Comparison of ENCODE assay signal across 8 cellular contexts in the genomic region with DNA sequence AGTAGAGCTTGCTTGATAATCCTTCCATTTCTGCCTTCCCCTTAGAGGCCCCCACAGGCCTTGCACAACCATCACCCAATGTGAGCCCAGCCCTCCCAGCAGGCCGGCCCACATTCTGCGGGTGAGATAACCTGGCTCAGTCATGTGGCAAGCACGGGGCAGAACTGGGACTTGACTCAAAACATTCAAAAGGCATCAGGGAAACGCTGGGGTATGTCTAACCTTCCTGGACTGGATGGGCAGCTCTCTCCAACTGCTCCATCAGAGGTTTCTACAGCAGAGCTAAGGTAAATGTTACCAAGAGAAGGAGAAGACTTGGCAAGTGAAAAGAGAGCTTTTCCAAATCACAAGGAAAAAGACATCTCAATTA. TPM values are rescaled to one million over a fixed set of nuclear protein-coding genes. Genes with fewer than 3 reads are reported as not detected.
DNase-seq lines count a peak whose midpoint lies in the region; ATAC-seq and TF ChIP-seq lines count a peak whose summit lies in the region.

No MANE protein-coding gene starts in this region.

- no peaks in the 10 kb centered on the region for H3K9me2 ChIP-seq in SK-N-SH

- peak; percentile 38; the same call in 2 of the 3 replicates for ATAC-seq in SK-N-SH treated with all-trans-retinoic acid at 6 μM for 48 hours
- ATAC-seq in GM19023 (IDR thresholded peaks at IDR 0.05; ENCODE audit: unreplicated experiment): no peak

- 46% methylated on average over 4 of the region's 4 CpGs for WGBS in SK-N-SH (ENCODE audit: low lambda C conversion rate)
- 2 to 3% (median 2%) methylated on average over 4 of the region's 4 CpGs for WGBS in adipose tissue, 3 donors

- H3K4me3 ChIP-seq in SK-N-SH (ENCODE audit: low read depth in 2 of 2, low read length in 1 of 2): no peak overlapping the region

- no peak for TF ChIP-seq CTCF in SK-N-SH (IDR thresholded peaks at IDR 0.05)

- peak overlapping the region; percentile 97 to 100 (median 100) for H3K27ac Mint-ChIP-seq in immature natural killer cell

- H3K27me3 ChIP-seq in SK-N-SH (ENCODE audit: insufficient read depth): no peaks in the 10 kb centered on the region

- no peak overlapping the region for H3K4me2 ChIP-seq in SK-N-SH

- POLR2A ChIA-PET in SK-N-SH (lab: Yijun Ruan, JAX): no interaction called here

- no peaks in the 10 kb centered on the region for H3K9me3 ChIP-seq in SK-N-SH

- H3K27ac ChIP-seq in SK-N-SH (ENCODE audit: low read depth in 2 of 2, low read length in 1 of 2) (no peak overlapping the region), adipose tissue (ENCODE audit: low read depth, low read length) (peak overlapping the region; percentile 32)

- no peaks in the 10 kb centered on the region for H3F3A ChIP-seq in SK-N-SH (replicated peaks; ENCODE audit: insufficient read depth)

- peaks cover 88 to 90% of the 10 kb centered on the region in 2 donors for H3K4me1 Mint-ChIP-seq in immature natural killer cell

- peaks cover 3 to 4% (median 3%) of the 10 kb centered on the region in 3 donors for H3K36me3 Mint-ChIP-seq in immature natural killer cell

- CTCF ChIA-PET in SK-N-SH (lab: Yijun Ruan, JAX): no interaction called here

- H4K20me1 ChIP-seq in SK-N-SH (ENCODE audit: insufficient read depth): peaks cover 59% of the 10 kb centered on the region

- H3K9ac ChIP-seq in SK-N-SH: no peak overlapping the region

- H2AFZ ChIP-seq in SK-N-SH (ENCODE audit: low read depth): no peak overlapping the region

- H3K27me3 Mint-ChIP-seq in immature natural killer cell (ENCODE audit: low read depth in 3 of 3): peaks cover 10 to 12% (median 12%) of the 10 kb centered on the region in 3 donors

- no peaks in the 10 kb centered on the region for H3K36me3 ChIP-seq in SK-N-SH (replicated peaks in 1 of 2; ENCODE audit: control insufficient read depth in 1 of 2, insufficient read depth in 2 of 2, low read length in 1 of 2)

- DNase-seq in SK-N-SH (no peak), NOMO-1 (lab: John Stamatoyannopoulos, UW; ENCODE audit: unreplicated experiment in 2 of 2) (peak; percentile 86 to 89), immature natural killer cell (peak; percentile 84 to 87 (median 86)), putamen (ENCODE audit: low spot score) (no peak)
- DNase-seq in stimulated activated CD8-positive, alpha-beta memory T cell treated with anti-CD3 and anti-CD28 coated beads, Interleukin-4, amount 100 ng/mL, for 48 hours: peak; percentile 66

- peak overlapping the region; percentile 72 to 96 (median 84) for H3K4me3 Mint-ChIP-seq in immature natural killer cell

- no peak for TF ChIP-seq RAD21 in SK-N-SH (IDR thresholded peaks at IDR 0.05; ENCODE audit: low read length)

- peaks cover 0 to 4% (median 3%) of the 10 kb centered on the region in 6 donors for H3K9me3 Mint-ChIP-seq in immature natural killer cell

- peaks cover 87% of the 10 kb centered on the region for H3K79me2 ChIP-seq in SK-N-SH (ENCODE audit: insufficient read depth)

- no peak for TF ChIP-seq EP300 in SK-N-SH (IDR thresholded peaks at IDR 0.05; ENCODE audit: borderline replicate concordance in 1 of 2, low read depth in 1 of 2, low read length in 1 of 2)

- peaks cover 5 to 28% of the 10 kb centered on the region in 2 experiments; a peak in 2 of 4 replicates for H3K4me1 ChIP-seq in SK-N-SH (ENCODE audit: control insufficient read depth in 1 of 2, insufficient read depth in 2 of 2, low read depth in 1 of 2, low read length in 1 of 2)

TF ChIP-seq in SK-N-SH treated with all-trans-retinoic acid at 6 μM for 48 hours, 23 proteins besides CTCF, POLR2A, EP300 and RAD21:
- TF ChIP-seq TCF4 (CRISPR knock-in tag; IDR thresholded peaks at IDR 0.05; ENCODE audit: borderline replicate concordance): no peak
- TF ChIP-seq OSR1 (CRISPR knock-in tag; IDR thresholded peaks at IDR 0.05): no peak
- TF ChIP-seq ISL1 (CRISPR knock-in tag; IDR thresholded peaks at IDR 0.05): no peak
- TF ChIP-seq, protein P1, sequence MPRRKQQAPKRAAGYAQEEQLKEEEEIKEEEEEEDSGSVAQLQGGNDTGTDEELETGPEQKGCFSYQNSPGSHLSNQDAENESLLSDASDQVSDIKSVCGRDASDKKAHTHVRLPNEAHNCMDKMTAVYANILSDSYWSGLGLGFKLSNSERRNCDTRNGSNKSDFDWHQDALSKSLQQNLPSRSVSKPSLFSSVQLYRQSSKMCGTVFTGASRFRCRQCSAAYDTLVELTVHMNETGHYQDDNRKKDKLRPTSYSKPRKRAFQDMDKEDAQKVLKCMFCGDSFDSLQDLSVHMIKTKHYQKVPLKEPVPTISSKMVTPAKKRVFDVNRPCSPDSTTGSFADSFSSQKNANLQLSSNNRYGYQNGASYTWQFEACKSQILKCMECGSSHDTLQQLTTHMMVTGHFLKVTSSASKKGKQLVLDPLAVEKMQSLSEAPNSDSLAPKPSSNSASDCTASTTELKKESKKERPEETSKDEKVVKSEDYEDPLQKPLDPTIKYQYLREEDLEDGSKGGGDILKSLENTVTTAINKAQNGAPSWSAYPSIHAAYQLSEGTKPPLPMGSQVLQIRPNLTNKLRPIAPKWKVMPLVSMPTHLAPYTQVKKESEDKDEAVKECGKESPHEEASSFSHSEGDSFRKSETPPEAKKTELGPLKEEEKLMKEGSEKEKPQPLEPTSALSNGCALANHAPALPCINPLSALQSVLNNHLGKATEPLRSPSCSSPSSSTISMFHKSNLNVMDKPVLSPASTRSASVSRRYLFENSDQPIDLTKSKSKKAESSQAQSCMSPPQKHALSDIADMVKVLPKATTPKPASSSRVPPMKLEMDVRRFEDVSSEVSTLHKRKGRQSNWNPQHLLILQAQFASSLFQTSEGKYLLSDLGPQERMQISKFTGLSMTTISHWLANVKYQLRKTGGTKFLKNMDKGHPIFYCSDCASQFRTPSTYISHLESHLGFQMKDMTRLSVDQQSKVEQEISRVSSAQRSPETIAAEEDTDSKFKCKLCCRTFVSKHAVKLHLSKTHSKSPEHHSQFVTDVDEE (CRISPR knock-in tag; IDR thresholded peaks at IDR 0.05): no peak
- TF ChIP-seq ZNF8 (CRISPR knock-in tag; IDR thresholded peaks at IDR 0.05): no peak
- no peak for TF ChIP-seq ESRRG (CRISPR knock-in tag; IDR thresholded peaks at IDR 0.05)
- no peak for TF ChIP-seq GLIS3 (CRISPR knock-in tag; IDR thresholded peaks at IDR 0.05)
- no peak for TF ChIP-seq TOX (CRISPR knock-in tag; IDR thresholded peaks at IDR 0.05; ENCODE audit: borderline replicate concordance)
- TF ChIP-seq ZFP30 (CRISPR knock-in tag; IDR thresholded peaks at IDR 0.05): no peak
- TF ChIP-seq RARB (CRISPR knock-in tag; IDR thresholded peaks at IDR 0.05): no peak
- no peak for TF ChIP-seq BACH2 (CRISPR knock-in tag; IDR thresholded peaks at IDR 0.05; ENCODE audit: borderline replicate concordance)

TF ChIP-seq in SK-N-SH, 30 proteins besides CTCF, POLR2A, EP300 and RAD21:
- TF ChIP-seq CHD2 (IDR thresholded peaks at IDR 0.05; ENCODE audit: low read length, partially characterized antibody) (no peak), ELF1 (IDR thresholded peaks at IDR 0.05) (no peak), GATA2 (CRISPR knock-in tag; IDR thresholded peaks at IDR 0.05) (no peak), NRF1 (IDR thresholded peaks at IDR 0.05; ENCODE audit: low read depth, low read length) (no peak), POLR2AphosphoS5 (IDR thresholded peaks at IDR 0.05; ENCODE audit: low read depth, low read length) (no peak), RCOR1 (IDR thresholded peaks at IDR 0.05; ENCODE audit: low read length) (no peak), TEAD4 (IDR thresholded peaks at IDR 0.05; ENCODE audit: borderline replicate concordance, insufficient read depth) (no peak), GABPA (IDR thresholded peaks at IDR 0.05; ENCODE audit: low read depth) (no peak), MXI1 (IDR thresholded peaks at IDR 0.05; ENCODE audit: low read depth, low read length) (no peak), MEF2A (IDR thresholded peaks at IDR 0.05; ENCODE audit: borderline replicate concordance, low read depth) (no peak), FOXJ3 (CRISPR knock-in tag; IDR thresholded peaks at IDR 0.05) (no peak), FOSL2 (IDR thresholded peaks at IDR 0.05; ENCODE audit: borderline replicate concordance, low read depth) (no peak), SMC3 (IDR thresholded peaks at IDR 0.05; ENCODE audit: low read depth, low read length) (no peak)
- TF ChIP-seq, protein P2, sequence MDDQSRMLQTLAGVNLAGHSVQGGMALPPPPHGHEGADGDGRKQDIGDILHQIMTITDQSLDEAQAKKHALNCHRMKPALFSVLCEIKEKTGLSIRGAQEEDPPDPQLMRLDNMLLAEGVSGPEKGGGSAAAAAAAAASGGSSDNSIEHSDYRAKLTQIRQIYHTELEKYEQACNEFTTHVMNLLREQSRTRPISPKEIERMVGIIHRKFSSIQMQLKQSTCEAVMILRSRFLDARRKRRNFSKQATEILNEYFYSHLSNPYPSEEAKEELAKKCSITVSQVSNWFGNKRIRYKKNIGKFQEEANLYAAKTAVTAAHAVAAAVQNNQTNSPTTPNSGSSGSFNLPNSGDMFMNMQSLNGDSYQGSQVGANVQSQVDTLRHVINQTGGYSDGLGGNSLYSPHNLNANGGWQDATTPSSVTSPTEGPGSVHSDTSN (IDR thresholded peaks at IDR 0.05): no peak

RNA-seq across cellular contexts. Expression of a gene that starts 24.8 kb away (rescaled TPM):
- 16.0 and 18.7 TPM in 2 replicates for polyA plus RNA-seq in SK-N-SH (2012; rRNA removed)
- 12.7 and 14.8 TPM in 2 replicates for polyA plus RNA-seq in SK-N-SH (2012; cell fraction: cytosol; rRNA removed)
- polyA plus RNA-seq in SK-N-SH (2012; cell fraction: nucleus; rRNA removed): 31.2 and 35.4 TPM in 2 replicates
- polyA plus RNA-seq in adipose tissue: 10 to 100 TPM; 12.9 to 28.0 (median 17.6) TPM
- polyA plus RNA-seq in immature natural killer cell: 10 to 100 TPM; 14.5 to 28.8 (median 16.4) TPM

RNA-seq across cellular contexts. Expression of a gene that starts 49.0 kb away (rescaled TPM):
- not detected in 2 replicates for polyA plus RNA-seq in SK-N-SH (2012; rRNA removed)
- 0.01 TPM in 1 of 2 replicates, not detected in the other for polyA plus RNA-seq in SK-N-SH (2012; cell fraction: cytosol; rRNA removed)
- not detected in 2 replicates for polyA plus RNA-seq in SK-N-SH (2012; cell fraction: nucleus; rRNA removed)
- not detected for polyA plus RNA-seq in adipose tissue
- polyA plus RNA-seq in immature natural killer cell: under 1 TPM in 1 of 3 donors, not detected in 2; 0.25 TPM

RNA-seq across cellular contexts. Expression of a gene that starts 49.2 kb away (rescaled TPM):
- 5.1 and 6.0 TPM in 2 replicates for polyA plus RNA-seq in SK-N-SH (2012; rRNA removed)
- 3.7 and 4.7 TPM in 2 replicates for polyA plus RNA-seq in SK-N-SH (2012; cell fraction: cytosol; rRNA removed)
- 17.9 and 22.3 TPM in 2 replicates for polyA plus RNA-seq in SK-N-SH (2012; cell fraction: nucleus; rRNA removed)
- 1 to 10 TPM; 2.4 to 5.7 (median 3.5) TPM for polyA plus RNA-seq in adipose tissue
- polyA plus RNA-seq in immature natural killer cell: 1 to 10 TPM in 1 of 3 donors, under 1 TPM in 1, not detected in 1; 0.80 to 1.2 TPM

Comparison
In these comparisons a context has a peak if more than half of its experiments do, and no peak if none do; other contexts are left out.
1. DNase-seq: peak in NOMO-1 (2 of 2), immature natural killer cell (3 of 3) and stimulated activated CD8-positive, alpha-beta memory T cell treated with anti-CD3 and anti-CD28 coated beads, Interleukin-4, amount 100 ng/mL, for 48 hours (single experiment); none in SK-N-SH (single experiment) and putamen (single experiment).